In genomic region chr6:165988757-165989456, GRCh38 we compare ENCODE assay signal across 11 cellular contexts.
DNase-seq lines count a peak whose midpoint lies in the region; ATAC-seq and TF ChIP-seq lines count a peak whose summit lies in the region.
"Had no signal": no experiment of that assay in that cellular context is flagged by ENCODE, and none has a peak within 500 bp of the region (broad histone marks: within the 10 kb centered on the region; RNA-seq: fewer than 3 reads in every experiment).

No MANE protein-coding gene starts in this region.

- peak overlapping the region; percentile 81 for H3K4me3 Mint-ChIP-seq in chondrocyte (ENCODE audit: unreplicated experiment)
- H3K4me3 Mint-ChIP-seq in naive thymus-derived CD4-positive, alpha-beta T cell, result peak overlapping the region in 1 of 10 donors; percentile 4

- POLR2A ChIA-PET in naive thymus-derived CD4-positive, alpha-beta T cell (lab: Charles Lee), result no interaction called here

- peaks cover 48% of the 10 kb centered on the region for H3K27me3 Mint-ChIP-seq in chondrocyte (ENCODE audit: low read depth)
- peaks cover 44 to 58% (median 50%) of the 10 kb centered on the region in 5 donors for H3K27me3 Mint-ChIP-seq in naive thymus-derived CD4-positive, alpha-beta T cell

- no peak for TF ChIP-seq POLR2A in sigmoid colon (IDR thresholded peaks at IDR 0.05)

- no peaks in the 10 kb centered on the region for H3K9me3 ChIP-seq in iPS-20b (ENCODE audit: insufficient read depth, low read depth, low read length)
- no peaks in the 10 kb centered on the region for H3K9me3 ChIP-seq in sigmoid colon
- H3K9me3 ChIP-seq in naive thymus-derived CD4-positive, alpha-beta T cell (ENCODE audit: control insufficient read depth in 2 of 3, low read length in 3 of 3), result no peaks in the 10 kb centered on the region
- H3K9me3 ChIP-seq: testis had no signal

- no peaks in the 10 kb centered on the region for H3K9me3 Mint-ChIP-seq in chondrocyte (ENCODE audit: low read depth)
- H3K9me3 Mint-ChIP-seq in naive thymus-derived CD4-positive, alpha-beta T cell, result no peaks in the 10 kb centered on the region

- peak overlapping the region; percentile 23 for H3K4me3 ChIP-seq in H7 (ENCODE audit: insufficient read depth, low read depth, low read length)
- peak overlapping the region; percentile 77 for H3K4me3 ChIP-seq in iPS-20b (ENCODE audit: low read length)
- peak overlapping the region; percentile 50 to 66 (median 55) for H3K4me3 ChIP-seq in sigmoid colon
- no peak overlapping the region for H3K4me3 ChIP-seq in naive thymus-derived CD4-positive, alpha-beta T cell (ENCODE audit: low read length)

- no peak overlapping the region for H3K27ac Mint-ChIP-seq in chondrocyte (ENCODE audit: unreplicated experiment)
- H3K27ac Mint-ChIP-seq in naive thymus-derived CD4-positive, alpha-beta T cell, result no peak overlapping the region

- intact Hi-C loops in sigmoid colon (cut with DNase I), result loop anchor here (1.0 to 5.0 kb wide), 2 partner anchors 17 to 102 kb away; no protein-coding TSS in a partner anchor
- intact Hi-C loops in naive thymus-derived CD4-positive, alpha-beta T cell (cut with micrococcal nuclease), result no loop called here

- WGBS in sigmoid colon, 2 donors, result 3 to 5% methylated on average over 43 of the region's 43 CpGs

- H3K27me3 ChIP-seq in H7 (ENCODE audit: control insufficient read depth, insufficient read depth, low read length), result peaks cover 86% of the 10 kb centered on the region
- H3K27me3 ChIP-seq in iPS-20b (ENCODE audit: insufficient read depth, low read length), result peaks cover 99% of the 10 kb centered on the region
- peaks cover 0 to 19% (median 0%) of the 10 kb centered on the region in 3 donors for H3K27me3 ChIP-seq in sigmoid colon
- no peaks in the 10 kb centered on the region for H3K27me3 ChIP-seq in naive thymus-derived CD4-positive, alpha-beta T cell (ENCODE audit: control insufficient read depth in 2 of 2, insufficient read depth in 2 of 2, low read length in 2 of 2)
- H3K27me3 ChIP-seq: testis had no signal

- H3K9ac ChIP-seq in iPS-20b (ENCODE audit: low read depth, low read length), result no peak overlapping the region

- H3K36me3 ChIP-seq in H7 (replicated peaks; ENCODE audit: control insufficient read depth, insufficient read depth, low read length), result no peaks in the 10 kb centered on the region
- H3K36me3 ChIP-seq in iPS-20b (ENCODE audit: insufficient read depth, low read depth, low read length), result no peaks in the 10 kb centered on the region
- H3K36me3 ChIP-seq in sigmoid colon, result no peaks in the 10 kb centered on the region
- H3K36me3 ChIP-seq in naive thymus-derived CD4-positive, alpha-beta T cell (ENCODE audit: control insufficient read depth in 2 of 3, insufficient read depth in 3 of 3, low read length in 3 of 3), result no peaks in the 10 kb centered on the region

- H3K4me1 Mint-ChIP-seq in chondrocyte (ENCODE audit: low read depth), result peaks cover 23% of the 10 kb centered on the region
- H3K4me1 Mint-ChIP-seq in naive thymus-derived CD4-positive, alpha-beta T cell, result peaks cover 6 to 19% (median 16%) of the 10 kb centered on the region in 7 donors

- DNase-seq in H7 (peak; percentile 63), chondrocyte (ENCODE audit: low spot score) (no peak), sigmoid colon (peak; percentile 73), NCI-H1694 (lab: John Stamatoyannopoulos, UW) (no peak), NCI-H1417 treated with DMSO at 0.1 percent for 48 hours (lab: John Stamatoyannopoulos, UW) (no peak), NCI-H1048 (lab: John Stamatoyannopoulos, UW) (no peak)
- no peak for DNase-seq in naive thymus-derived CD4-positive, alpha-beta T cell
- DNase-seq: NCI-H510A; stimulated activated CD4-positive, alpha-beta T cell treated with anti-CD3 and anti-CD28 coated beads, Interleukin-2, amount 100 ng/mL, for 24 hours had no signal

- no peak for ATAC-seq in naive thymus-derived CD4-positive, alpha-beta T cell

- CTCF ChIA-PET in naive thymus-derived CD4-positive, alpha-beta T cell (lab: Charles Lee), result no interaction called here

- no peak overlapping the region for H3K27ac ChIP-seq in iPS-20b (ENCODE audit: low read length)
- H3K27ac ChIP-seq in sigmoid colon, result peak overlapping the region in 3 of 4 donors; percentile 76 to 87 (median 79)
- H3K27ac ChIP-seq in naive thymus-derived CD4-positive, alpha-beta T cell (ENCODE audit: low read depth, low read length), result no peak overlapping the region
- H3K27ac ChIP-seq: testis had no signal

- H3K4me1 ChIP-seq in iPS-20b (ENCODE audit: insufficient read depth, low read length) (peaks cover 3% of the 10 kb centered on the region; the same call in 1 of the 2 replicates), sigmoid colon (peaks cover 0 to 28% (median 23%) of the 10 kb centered on the region in 4 donors)
- no peaks in the 10 kb centered on the region for H3K4me1 ChIP-seq in naive thymus-derived CD4-positive, alpha-beta T cell (ENCODE audit: control insufficient read depth in 2 of 2, insufficient read depth in 2 of 2, low read length in 2 of 2)

- no peaks in the 10 kb centered on the region for H3K36me3 Mint-ChIP-seq in chondrocyte (ENCODE audit: low read depth)
- H3K36me3 Mint-ChIP-seq in naive thymus-derived CD4-positive, alpha-beta T cell, result peaks cover 0 to 3% (median 0%) of the 10 kb centered on the region in 5 donors

- no peak for TF ChIP-seq EP300 in sigmoid colon (IDR thresholded peaks at IDR 0.05)

- TF ChIP-seq CTCF in chondrocyte (IDR thresholded peaks at IDR 0.05) (no peak), sigmoid colon (IDR thresholded peaks at IDR 0.05) (no peak)

Comparison
In these comparisons a context has a peak if more than half of its experiments do, and no peak if none do; other contexts are left out.
1. DNase-seq: peak in H7 (single experiment) and sigmoid colon (single experiment); none in chondrocyte (single experiment), NCI-H1694 (single experiment), naive thymus-derived CD4-positive, alpha-beta T cell (0 of 9), NCI-H1417 treated with DMSO at 0.1 percent for 48 hours (single experiment) and NCI-H1048 (single experiment).
2. H3K27ac ChIP-seq: peak in sigmoid colon (3 of 4); none in iPS-20b (single experiment) and naive thymus-derived CD4-positive, alpha-beta T cell (single experiment).